21 cellular contexts compared by ENCODE assay signal in genomic region chr10:4845766-4846165, GRCh38. TPM values are rescaled to one million over a fixed set of nuclear protein-coding genes. Genes with fewer than 3 reads are reported as not detected.
DNase-seq lines count a peak whose midpoint lies in the region; ATAC-seq and TF ChIP-seq lines count a peak whose summit lies in the region.
"Had no signal": no experiment of that assay in that cellular context is flagged by ENCODE, and none has a peak within 500 bp of the region (broad histone marks: within the 10 kb centered on the region; RNA-seq: fewer than 3 reads in every experiment).

No MANE protein-coding gene starts in this region.

- DNase-seq in GM10266 (ENCODE audit: extremely low spot score) = peak; percentile 6
- DNase-seq in esophagus muscularis mucosa (ENCODE audit: extremely low spot score) = peak; percentile 74
- no peak for DNase-seq in neuronal stem cell (ENCODE audit: low spot score)
- no peak for DNase-seq in NK-92 treated with Interleukin-12 subunit alpha and Interleukin-12 subunit beta, amount 100 ng/mL, for 24 hours (lab: John Stamatoyannopoulos, UW)
- DNase-seq in endothelial cell (ENCODE audit: low spot score) = no peak
- no peak for DNase-seq in aorta
- DNase-seq in NCI-H345 (lab: John Stamatoyannopoulos, UW) = no peak
- DNase-seq: AML-193; BE2C; CD4-positive, alpha-beta T cell; CD8-positive, alpha-beta memory T cell; DMS 273 treated with DMSO at 0.1 percent for 48 hours; DMS79; EL; GDM1; GM23248; H9 had no signal

- TF ChIP-seq POLR2A in esophagus muscularis mucosa (IDR thresholded peaks at IDR 0.05; ENCODE audit: low read depth) = no peak

- H3K4me1 Mint-ChIP-seq in endothelial cell (ENCODE audit: unreplicated experiment) = peaks cover 8% of the 10 kb centered on the region

- H3K18ac ChIP-seq in neuronal stem cell (ENCODE audit: low read length) = peak overlapping the region; percentile 21

- H3K27me3 ChIP-seq in esophagus muscularis mucosa (no peaks in the 10 kb centered on the region), neuronal stem cell (ENCODE audit: control insufficient read depth in 3 of 3, insufficient read depth in 3 of 3, low read depth in 1 of 3, low read length in 3 of 3) (no peaks in the 10 kb centered on the region), aorta (ENCODE audit: control insufficient read depth in 1 of 2, insufficient read depth in 2 of 2, low read length in 1 of 2) (no peaks in the 10 kb centered on the region)
- H3K27me3 ChIP-seq: BE2C; BLaER1 treated with 17β-estradiol and CSF1 and Interleukin-3, amounts not matched to agents 10 nM and 100 nM had no signal

- ATAC-seq in aorta (ENCODE audit: low FRiP score) = no peak
- ATAC-seq: HCT116 had no signal

- H3K9me3 Mint-ChIP-seq in endothelial cell (ENCODE audit: unreplicated experiment) = no peaks in the 10 kb centered on the region
- H3K9me3 Mint-ChIP-seq: CD4-positive, alpha-beta T cell; CD8-positive, alpha-beta memory T cell had no signal

- no peak overlapping the region for H3K14ac ChIP-seq in neuronal stem cell (ENCODE audit: low read length)

- H3K4me1 ChIP-seq in esophagus muscularis mucosa = peaks cover 8 to 29% (median 14%) of the 10 kb centered on the region in 4 donors
- H3K4me1 ChIP-seq in neuronal stem cell (ENCODE audit: control insufficient read depth in 2 of 2, insufficient read depth in 1 of 2, low read depth in 1 of 2, low read length in 2 of 2) = peaks cover 0 to 2% of the 10 kb centered on the region in 2 donors
- H3K4me1 ChIP-seq in aorta (ENCODE audit: control insufficient read depth in 1 of 2, insufficient read depth in 2 of 2, low read length in 2 of 2) = no peaks in the 10 kb centered on the region

- no peaks in the 10 kb centered on the region for H3K79me1 ChIP-seq in neuronal stem cell (ENCODE audit: low read depth, low read length)

- no peak overlapping the region for H2BK12ac ChIP-seq in neuronal stem cell (ENCODE audit: low read length)

- no peak overlapping the region for H2BK15ac ChIP-seq in neuronal stem cell (ENCODE audit: low read length)

- H3K27ac ChIP-seq in esophagus muscularis mucosa (replicated peaks in 1 of 4) (no peak overlapping the region), neuronal stem cell (replicated peaks; ENCODE audit: low read length) (no peak overlapping the region), aorta (ENCODE audit: low read depth in 1 of 2, low read length in 2 of 2) (no peak overlapping the region)
- H3K27ac ChIP-seq: BLaER1 treated with 17β-estradiol and CSF1 and Interleukin-3, amounts not matched to agents 10 nM and 100 nM; GM23248 had no signal

- no peak overlapping the region for H3K4me3 Mint-ChIP-seq in endothelial cell (ENCODE audit: unreplicated experiment)
- H3K4me3 Mint-ChIP-seq: CD14-positive monocyte; CD4-positive, alpha-beta T cell; CD8-positive, alpha-beta memory T cell; H9 had no signal

- H3K4ac ChIP-seq in neuronal stem cell (ENCODE audit: low read length) = no peak overlapping the region

- no peak overlapping the region for H2BK120ac ChIP-seq in neuronal stem cell (ENCODE audit: low read depth, low read length)

- H3K27me3 Mint-ChIP-seq in endothelial cell (ENCODE audit: unreplicated experiment) = peaks cover 12% of the 10 kb centered on the region
- H3K27me3 Mint-ChIP-seq: CD4-positive, alpha-beta T cell had no signal

- no peak for TF ChIP-seq EP300 in esophagus muscularis mucosa (IDR thresholded peaks at IDR 0.05)

- H3K36me3 Mint-ChIP-seq in endothelial cell (ENCODE audit: low read depth, unreplicated experiment) = peaks cover 19% of the 10 kb centered on the region
- H3K36me3 Mint-ChIP-seq: CD8-positive, alpha-beta memory T cell had no signal

- 97% methylated on average over 11 of the region's 11 CpGs for WGBS in esophagus muscularis mucosa
- WGBS in neuronal stem cell (ENCODE audit: extremely low coverage in 2 of 2, insufficient read length in 2 of 2, insufficient replicate concordance in 1 of 2), 2 donors = no CpG with 5 or more reads among the region's 11 CpGs
- WGBS in aorta, 2 donors = 94 to 97% methylated on average over 11 of the region's 11 CpGs

- peak overlapping the region; percentile 25 for H3K23ac ChIP-seq in neuronal stem cell (ENCODE audit: low read depth, low read length, poor library complexity)

- no peak overlapping the region for H4K91ac ChIP-seq in neuronal stem cell (ENCODE audit: low read depth, low read length, poor library complexity)

- H3K9me3 ChIP-seq in esophagus muscularis mucosa (no peaks in the 10 kb centered on the region), neuronal stem cell (replicated peaks in 1 of 2; ENCODE audit: control insufficient read depth in 2 of 2, insufficient read depth in 1 of 2, low read depth in 1 of 2, low read length in 2 of 2) (no peaks in the 10 kb centered on the region), aorta (ENCODE audit: control insufficient read depth, low read length) (no peaks in the 10 kb centered on the region)
- H3K9me3 ChIP-seq: BE2C had no signal

- peak overlapping the region; percentile 19 for H2AK5ac ChIP-seq in neuronal stem cell (ENCODE audit: low read depth, low read length)

- H3K27ac Mint-ChIP-seq in endothelial cell (ENCODE audit: unreplicated experiment) = no peak overlapping the region
- H3K27ac Mint-ChIP-seq: CD4-positive, alpha-beta T cell; CD8-positive, alpha-beta memory T cell had no signal

- H3K4me3 ChIP-seq in esophagus muscularis mucosa (no peak overlapping the region), neuronal stem cell (ENCODE audit: low read length in 2 of 2) (no peak overlapping the region), aorta (ENCODE audit: low read length in 2 of 2) (no peak overlapping the region)
- H3K4me3 ChIP-seq: BLaER1 treated with 17β-estradiol and CSF1 and Interleukin-3, amounts not matched to agents 10 nM and 100 nM; GM23248 had no signal

- TF ChIP-seq CTCF in GM10266 (IDR thresholded peaks at IDR 0.05; ENCODE audit: control insufficient read depth, insufficient read depth, low read depth, missing control alignments) = no peak
- TF ChIP-seq CTCF in esophagus muscularis mucosa (IDR thresholded peaks at IDR 0.05) = no peak
- TF ChIP-seq CTCF in endothelial cell (IDR thresholded peaks at IDR 0.05; ENCODE audit: unreplicated experiment) = no peak

- H3K36me3 ChIP-seq in esophagus muscularis mucosa (peaks cover 0 to 38% (median 24%) of the 10 kb centered on the region in 4 donors), neuronal stem cell (replicated peaks in 1 of 2; ENCODE audit: control insufficient read depth in 2 of 2, insufficient read depth in 2 of 2, low read length in 2 of 2) (no peaks in the 10 kb centered on the region), aorta (ENCODE audit: control insufficient read depth in 1 of 2, insufficient read depth in 2 of 2, low read length in 1 of 2) (no peaks in the 10 kb centered on the region)
- H3K36me3 ChIP-seq: BE2C; BLaER1 treated with 17β-estradiol and CSF1 and Interleukin-3, amounts not matched to agents 10 nM and 100 nM had no signal

- H2BK5ac ChIP-seq in neuronal stem cell (ENCODE audit: low read length) = no peak overlapping the region

- intact Hi-C loops in esophagus muscularis mucosa (cut with DNase I) = loop anchor here (5.0 to 10.0 kb wide), 2 partner anchors 137 to 539 kb away; no protein-coding TSS in a partner anchor
- intact Hi-C loops in aorta (cut with DNase I) = loop anchor here in 1 of 2 donors (5.0 to 10.0 kb wide), 2 partner anchors 462 to 539 kb away; no protein-coding TSS in a partner anchor

- H3K9ac ChIP-seq in neuronal stem cell (ENCODE audit: low read depth, low read length, poor library complexity) = no peak overlapping the region
- H3K9ac ChIP-seq: BLaER1 treated with 17β-estradiol and CSF1 and Interleukin-3, amounts not matched to agents 10 nM and 100 nM; GM23248 had no signal

- no peak overlapping the region for H4K8ac ChIP-seq in neuronal stem cell (ENCODE audit: low read depth, low read length)

- H3K4me2 ChIP-seq in neuronal stem cell (ENCODE audit: insufficient read depth, low read length, poor library complexity, severe bottlenecking) = no peak overlapping the region
- H3K4me2 ChIP-seq: BLaER1 treated with 17β-estradiol and CSF1 and Interleukin-3, amounts not matched to agents 10 nM and 100 nM had no signal

- H2AFZ ChIP-seq in neuronal stem cell (ENCODE audit: low read length) = no peak overlapping the region
- H2AFZ ChIP-seq: GM23248 had no signal

RNA-seq across cellular contexts. Expression of gene AKR1E2, which starts 19.8 kb away (rescaled TPM):
- total RNA-seq in esophagus muscularis mucosa (10 to 100 TPM; 16.5 to 21.0 (median 18.0) TPM), endothelial cell (ENCODE audit: unreplicated experiment) (6.2 TPM), aorta (10 to 100 TPM; 11.0 to 20.8 TPM)
- polyA plus RNA-seq in neuronal stem cell (2013, experiment 1 of 2) = 1.2 TPM
- polyA plus RNA-seq in neuronal stem cell (2013, experiment 2 of 2) = 1.1 TPM
- polyA plus RNA-seq in aorta = 1 to 10 TPM; 4.9 to 5.0 TPM
- total RNA-seq: A172 had no signal
- polyA plus RNA-seq: CD8-positive, alpha-beta memory T cell had no signal

Comparison
In these comparisons a context has a peak if more than half of its experiments do, and no peak if none do; other contexts are left out.
1. DNase-seq: peak in GM10266 (single experiment) and esophagus muscularis mucosa (single experiment); none in neuronal stem cell (single experiment), NK-92 treated with Interleukin-12 subunit alpha and Interleukin-12 subunit beta, amount 100 ng/mL, for 24 hours (single experiment), endothelial cell (single experiment), aorta (0 of 2) and NCI-H345 (single experiment).